Comparison of ENCODE assay signal across 8 cellular contexts in genomic region chr5:56200856-56201638, GRCh38. TPM values are rescaled to one million over a fixed set of nuclear protein-coding genes. Genes with fewer than 3 reads are reported as not detected.
DNase-seq lines count a peak whose midpoint lies in the region; TF ChIP-seq lines count a peak whose summit lies in the region.

No MANE protein-coding gene starts in this region.

- no peak for TF ChIP-seq POLR2A in prostate gland (IDR thresholded peaks at IDR 0.05)

- no peaks in the 10 kb centered on the region for H3K27me3 ChIP-seq in HAP-1 (ENCODE audit: low read depth)
- no peaks in the 10 kb centered on the region for H3K27me3 ChIP-seq in Loucy (ENCODE audit: insufficient read depth, low read length, poor library complexity, severe bottlenecking)
- H3K27me3 ChIP-seq in prostate gland (replicated peaks; ENCODE audit: insufficient read depth): no peaks in the 10 kb centered on the region

- no peak overlapping the region for H2AFZ ChIP-seq in Loucy (ENCODE audit: low read length)

- WGBS in prostate gland: 39% methylated on average over 5 of the region's 5 CpGs

- H3K27ac ChIP-seq in SK-N-MC (no peak overlapping the region), prostate gland (no peak overlapping the region)

- H4K20me1 ChIP-seq in Loucy (ENCODE audit: insufficient read depth, low read length, poor library complexity, severe bottlenecking): no peaks in the 10 kb centered on the region

- H3F3A ChIP-seq in Loucy (ENCODE audit: low read depth): no peaks in the 10 kb centered on the region

- H3K36me3 ChIP-seq in HAP-1 (replicated peaks): no peaks in the 10 kb centered on the region
- no peaks in the 10 kb centered on the region for H3K36me3 ChIP-seq in Loucy (ENCODE audit: insufficient read depth, low read length)
- no peaks in the 10 kb centered on the region for H3K36me3 ChIP-seq in SK-N-MC (ENCODE audit: insufficient read depth, low read length)
- no peaks in the 10 kb centered on the region for H3K36me3 ChIP-seq in prostate gland

- no peaks in the 10 kb centered on the region for H3K9me2 ChIP-seq in Loucy (replicated peaks; ENCODE audit: low read depth, low read length)

- peak; percentile 69 for TF ChIP-seq CTCF in GM12865 (IDR thresholded peaks at IDR 0.05; ENCODE audit: insufficient read depth, low read depth, low read length, missing control alignments)
- peak; percentile 80 for TF ChIP-seq CTCF in Loucy (conservative IDR thresholded peaks at IDR 0.05; ENCODE audit: low read length)
- peak; percentile 32 to 81 (median 76) for TF ChIP-seq CTCF in prostate gland (IDR thresholded peaks at IDR 0.05)

- H3K9ac ChIP-seq in Loucy (ENCODE audit: low read depth, low read length, poor library complexity, severe bottlenecking) (no peak overlapping the region), SK-N-MC (ENCODE audit: insufficient read length) (no peak overlapping the region)

- no peaks in the 10 kb centered on the region for H3K79me2 ChIP-seq in Loucy (ENCODE audit: insufficient read depth, low read length)

- intact Hi-C loops in prostate gland (cut with DNase I): loop anchor here (5.0 to 10.0 kb wide), 3 partner anchors 219 to 1026 kb away; partner anchors contain the start of genes CDC20B and SLC38A9

- DNase-seq in GM12865 (ENCODE audit: low read depth): peak; percentile 88
- DNase-seq in HAP-1 (ENCODE audit: low spot score in 2 of 2): peak; percentile 47 to 68
- peak; percentile 14 for DNase-seq in SK-N-MC (ENCODE audit: low read depth, low spot score)
- peak; percentile 50 for DNase-seq in activated naive CD4-positive, alpha-beta T cell treated with Interleukin-2 at 50 U/mL for 16 hours
- peak; percentile 26 for DNase-seq in germinal center (ENCODE audit: low spot score)
- DNase-seq in prostate gland (ENCODE audit: low spot score): peak; percentile 58
- no peak for DNase-seq in GF-D8 (lab: John Stamatoyannopoulos, UW)

- no peak overlapping the region for H3K4me2 ChIP-seq in Loucy (ENCODE audit: low read depth, low read length, poor library complexity, severe bottlenecking)

- no peak overlapping the region for H3K4me3 ChIP-seq in GM12865 (ENCODE audit: low read depth, low read length)
- no peak overlapping the region for H3K4me3 ChIP-seq in HAP-1
- H3K4me3 ChIP-seq in Loucy (ENCODE audit: low read length, poor library complexity, severe bottlenecking): no peak overlapping the region
- no peak overlapping the region for H3K4me3 ChIP-seq in SK-N-MC
- no peak overlapping the region for H3K4me3 ChIP-seq in prostate gland

- H3K9me3 ChIP-seq in HAP-1 (no peaks in the 10 kb centered on the region), Loucy (ENCODE audit: insufficient read depth, low read depth, low read length) (no peaks in the 10 kb centered on the region), SK-N-MC (ENCODE audit: low read depth, low read length) (no peaks in the 10 kb centered on the region), prostate gland (no peaks in the 10 kb centered on the region)

- H3K4me1 ChIP-seq in HAP-1 (no peaks in the 10 kb centered on the region), Loucy (ENCODE audit: insufficient read depth, low read length, poor library complexity, severe bottlenecking) (no peaks in the 10 kb centered on the region), prostate gland (replicated peaks) (no peaks in the 10 kb centered on the region)

- in situ Hi-C loops in HAP-1 (cut with MboI; ENCODE audit: low sequenced_read_pairs): loop anchor here (10.0 kb wide), 1 partner anchor 266 kb away; no protein-coding TSS in a partner anchor

RNA-seq across cellular contexts. Expression of gene ANKRD55, which starts 32.1 kb away (rescaled TPM):
- 1 to 10 TPM in 1 of 2 donors, not detected in 1; 1.1 TPM for total RNA-seq in prostate gland
